Comparison of ENCODE assay signal across 10 cellular contexts in genomic region chr11:65916391-65916790, GRCh38. TPM values are rescaled to one million over a fixed set of nuclear protein-coding genes. Genes with fewer than 3 reads are reported as not detected.
DNase-seq lines count a peak whose midpoint lies in the region; ATAC-seq, FAIRE-seq and TF ChIP-seq lines count a peak whose summit lies in the region.
"Had no signal": no experiment of that assay in that cellular context is flagged by ENCODE, and none has a peak within 500 bp of the region (broad histone marks: within the 10 kb centered on the region; RNA-seq: fewer than 3 reads in every experiment).

No MANE protein-coding gene starts in this region.

- H3K27me3 Mint-ChIP-seq in activated CD4-positive, alpha-beta T cell treated with anti-CD3 and anti-CD28 coated beads, Interleukin-2, amount 10 ng/mL, durations not matched to agents 7 days and 5 days = no peaks in the 10 kb centered on the region
- no peaks in the 10 kb centered on the region for H3K27me3 Mint-ChIP-seq in activated T-helper 17 cell treated with anti-CD3 and anti-CD28 coated beads, Interleukin-2, amount 50 U/mL, for 72 hours
- peaks cover 0 to 2% (median 0%) of the 10 kb centered on the region in 3 donors for H3K27me3 Mint-ChIP-seq in CD14-positive monocyte (ENCODE audit: low read depth in 3 of 3)

- H3K4me3 ChIP-seq in stomach smooth muscle (ENCODE audit: low read length in 2 of 2) = peak overlapping the region; percentile 39 to 57

- H3K27me3 ChIP-seq in layer of hippocampus (ENCODE audit: control insufficient read depth, insufficient read depth, low read length) (no peaks in the 10 kb centered on the region), stomach smooth muscle (ENCODE audit: control insufficient read depth in 1 of 2, insufficient read depth in 2 of 2, low read length in 2 of 2) (no peaks in the 10 kb centered on the region)

- no peak for ATAC-seq in activated T-helper 17 cell treated with anti-CD3 and anti-CD28 coated beads, Interleukin-2, amount 50 U/mL, for 72 hours (replicated peaks)
- no peak for ATAC-seq in GM19395 (IDR thresholded peaks at IDR 0.05; ENCODE audit: unreplicated experiment)

- H3K27ac Mint-ChIP-seq in activated CD4-positive, alpha-beta T cell treated with anti-CD3 and anti-CD28 coated beads, Interleukin-2, amount 10 ng/mL, durations not matched to agents 7 days and 5 days = peak overlapping the region; percentile 60
- peak overlapping the region; percentile 79 for H3K27ac Mint-ChIP-seq in activated T-helper 17 cell treated with anti-CD3 and anti-CD28 coated beads, Interleukin-2, amount 50 U/mL, for 72 hours
- peak overlapping the region in 3 of 7 donors; percentile 19 to 83 (median 78) for H3K27ac Mint-ChIP-seq in CD14-positive monocyte

- no peaks in the 10 kb centered on the region for H3K9me3 ChIP-seq in stomach smooth muscle (ENCODE audit: control insufficient read depth in 2 of 2, low read length in 2 of 2)

- TF ChIP-seq CTCF in CD14-positive monocyte (IDR thresholded peaks at IDR 0.05) = no peak
- no peak for TF ChIP-seq CTCF in D721Med (IDR thresholded peaks at IDR 0.05; ENCODE audit: insufficient read depth, missing control alignments)

- peak overlapping the region in 1 of 2 donors; percentile 49 for H3K9ac ChIP-seq in stomach smooth muscle (ENCODE audit: low read length in 2 of 2)

- peaks cover 22% of the 10 kb centered on the region for H3K36me3 Mint-ChIP-seq in activated CD4-positive, alpha-beta T cell treated with anti-CD3 and anti-CD28 coated beads, Interleukin-2, amount 10 ng/mL, durations not matched to agents 7 days and 5 days (ENCODE audit: low read depth)
- peaks cover 18% of the 10 kb centered on the region for H3K36me3 Mint-ChIP-seq in activated T-helper 17 cell treated with anti-CD3 and anti-CD28 coated beads, Interleukin-2, amount 50 U/mL, for 72 hours (ENCODE audit: low read depth)
- H3K36me3 Mint-ChIP-seq in CD14-positive monocyte = peaks cover 8% of the 10 kb centered on the region in 2 donors

- no peak for FAIRE-seq in D721Med (lab: Jason Lieb, UNC)
- FAIRE-seq: kidney had no signal

- intact Hi-C loops in CD14-positive monocyte (cut with micrococcal nuclease) = loop anchor here in 1 of 2 donors (1.0 kb wide), 1 partner anchor 14 kb away; no protein-coding TSS in a partner anchor

- POLR2A ChIA-PET in activated CD4-positive, alpha-beta T cell treated with anti-CD3 and anti-CD28 coated beads, Interleukin-2, amount 10 ng/mL, durations not matched to agents 7 days and 5 days (lab: Charles Lee) = no interaction called here

- no peak for DNase-seq in activated CD4-positive, alpha-beta T cell treated with anti-CD3 and anti-CD28 coated beads, Interleukin-2, amount 10 ng/mL, durations not matched to agents 7 days and 5 days
- no peak for DNase-seq in activated CD4-positive, alpha-beta T cell treated with anti-CD3 and anti-CD28 coated beads for 1 hour
- DNase-seq in CD14-positive monocyte (ENCODE audit: low spot score) (no peak), D721Med (ENCODE audit: insufficient read length, low spot score) (no peak)
- DNase-seq: NCI-H1105 had no signal

- no peaks in the 10 kb centered on the region for H3K9me3 Mint-ChIP-seq in activated CD4-positive, alpha-beta T cell treated with anti-CD3 and anti-CD28 coated beads, Interleukin-2, amount 10 ng/mL, durations not matched to agents 7 days and 5 days
- no peaks in the 10 kb centered on the region for H3K9me3 Mint-ChIP-seq in activated T-helper 17 cell treated with anti-CD3 and anti-CD28 coated beads, Interleukin-2, amount 50 U/mL, for 72 hours
- no peaks in the 10 kb centered on the region for H3K9me3 Mint-ChIP-seq in CD14-positive monocyte

- CTCF ChIA-PET in activated CD4-positive, alpha-beta T cell treated with anti-CD3 and anti-CD28 coated beads, Interleukin-2, amount 10 ng/mL, durations not matched to agents 7 days and 5 days (lab: Charles Lee) = interaction anchor here (0.9 to 24.0 kb wide), 3 partner anchors 11 to 28 kb away, joined by 3 to 340 read pairs (median 3); partner anchors contain the start of genes CCDC85B and FIBP

- peaks cover 39% of the 10 kb centered on the region for H3K4me1 Mint-ChIP-seq in activated CD4-positive, alpha-beta T cell treated with anti-CD3 and anti-CD28 coated beads, Interleukin-2, amount 10 ng/mL, durations not matched to agents 7 days and 5 days
- peaks cover 14% of the 10 kb centered on the region for H3K4me1 Mint-ChIP-seq in activated T-helper 17 cell treated with anti-CD3 and anti-CD28 coated beads, Interleukin-2, amount 50 U/mL, for 72 hours
- peaks cover 60% of the 10 kb centered on the region for H3K4me1 Mint-ChIP-seq in CD14-positive monocyte

- peaks cover 2 to 5% of the 10 kb centered on the region in 2 donors for H3K36me3 ChIP-seq in stomach smooth muscle (ENCODE audit: control insufficient read depth in 2 of 2, insufficient read depth in 2 of 2, low read length in 2 of 2)

- H3K27ac ChIP-seq in layer of hippocampus (ENCODE audit: low read depth, low read length) = peak overlapping the region; percentile 54
- H3K27ac ChIP-seq in stomach smooth muscle (ENCODE audit: low read length) = peak overlapping the region; percentile 92

- peaks cover 57% of the 10 kb centered on the region for H3K4me1 ChIP-seq in stomach smooth muscle (ENCODE audit: control insufficient read depth, insufficient read depth, low read length)

- H3K4me3 Mint-ChIP-seq in activated CD4-positive, alpha-beta T cell treated with anti-CD3 and anti-CD28 coated beads, Interleukin-2, amount 10 ng/mL, durations not matched to agents 7 days and 5 days = peak overlapping the region; percentile 66
- H3K4me3 Mint-ChIP-seq in activated T-helper 17 cell treated with anti-CD3 and anti-CD28 coated beads, Interleukin-2, amount 50 U/mL, for 72 hours = peak overlapping the region; percentile 86
- H3K4me3 Mint-ChIP-seq in CD14-positive monocyte = peak overlapping the region in 1 of 2 donors; percentile 30

RNA-seq across cellular contexts. Expression of gene C11orf68, which starts 2.5 kb away (rescaled TPM):
- 10 to 100 TPM; 32.7 to 36.3 TPM for total RNA-seq in activated CD4-positive, alpha-beta T cell treated with anti-CD3 and anti-CD28 coated beads, Interleukin-2, amount 10 ng/mL, durations not matched to agents 7 days and 5 days
- total RNA-seq in activated T-helper 17 cell treated with anti-CD3 and anti-CD28 coated beads, Interleukin-2, amount 50 U/mL, for 72 hours = 10 to 100 TPM; 20.9 to 30.1 TPM
- polyA plus RNA-seq in CD14-positive monocyte = 10 to 100 TPM; 22.8 to 31.5 TPM

RNA-seq across cellular contexts. Expression of gene DRAP1, which starts 2.8 kb away (rescaled TPM):
- 100 to 1,000 TPM; 190 to 218 TPM for total RNA-seq in activated CD4-positive, alpha-beta T cell treated with anti-CD3 and anti-CD28 coated beads, Interleukin-2, amount 10 ng/mL, durations not matched to agents 7 days and 5 days
- total RNA-seq in activated T-helper 17 cell treated with anti-CD3 and anti-CD28 coated beads, Interleukin-2, amount 50 U/mL, for 72 hours = 10 to 100 TPM; 85.3 to 94.5 TPM
- polyA plus RNA-seq in CD14-positive monocyte = 10 to 100 TPM; 68.3 to 72.1 TPM

RNA-seq across cellular contexts. Expression of gene FOSL1, which starts 16.2 kb away (rescaled TPM):
- total RNA-seq in activated CD4-positive, alpha-beta T cell treated with anti-CD3 and anti-CD28 coated beads, Interleukin-2, amount 10 ng/mL, durations not matched to agents 7 days and 5 days = 1 to 10 TPM; 1.7 to 2.0 TPM
- total RNA-seq in activated T-helper 17 cell treated with anti-CD3 and anti-CD28 coated beads, Interleukin-2, amount 50 U/mL, for 72 hours = 10 to 100 TPM; 18.7 to 24.8 TPM
- polyA plus RNA-seq in CD14-positive monocyte = 1 to 10 TPM; 2.5 TPM

RNA-seq across cellular contexts. Expression of gene CCDC85B, which starts 25.9 kb away (rescaled TPM):
- total RNA-seq in activated CD4-positive, alpha-beta T cell treated with anti-CD3 and anti-CD28 coated beads, Interleukin-2, amount 10 ng/mL, durations not matched to agents 7 days and 5 days = 10 to 100 TPM; 39.4 to 56.7 TPM
- 10 to 100 TPM; 21.0 to 37.2 TPM for total RNA-seq in activated T-helper 17 cell treated with anti-CD3 and anti-CD28 coated beads, Interleukin-2, amount 50 U/mL, for 72 hours
- 10 to 100 TPM; 24.4 to 35.2 TPM for polyA plus RNA-seq in CD14-positive monocyte

RNA-seq across cellular contexts. Expression of gene FIBP, which starts 28.1 kb away (rescaled TPM):
- total RNA-seq in activated CD4-positive, alpha-beta T cell treated with anti-CD3 and anti-CD28 coated beads, Interleukin-2, amount 10 ng/mL, durations not matched to agents 7 days and 5 days = 100 to 1,000 TPM in 1 of 2 experiments, 10 to 100 TPM in 1; 94.7 to 112 TPM
- 100 to 1,000 TPM in 1 of 2 donors, 10 to 100 TPM in 1; 75.8 to 102 TPM for total RNA-seq in activated T-helper 17 cell treated with anti-CD3 and anti-CD28 coated beads, Interleukin-2, amount 50 U/mL, for 72 hours
- 100 to 1,000 TPM; 101 to 109 TPM for polyA plus RNA-seq in CD14-positive monocyte

Comparison
In these comparisons a context has a peak if more than half of its experiments do, and no peak if none do; other contexts are left out.
1. RNA of gene FOSL1, which starts 16.2 kb away (total RNA-seq): 18.7 to 24.8 TPM in activated T-helper 17 cell treated with anti-CD3 and anti-CD28 coated beads, Interleukin-2, amount 50 U/mL, for 72 hours; 1.7 to 2.0 TPM in activated CD4-positive, alpha-beta T cell treated with anti-CD3 and anti-CD28 coated beads, Interleukin-2, amount 10 ng/mL, durations not matched to agents 7 days and 5 days; every median in the first group is over 4 times any median in the second.